Comparison of ENCODE assay signal across 8 cellular contexts in genomic region chr2:129396980-129397599, GRCh38.
A peak's percentile ranks its signal among the peaks of the same experiment; 100 is the strongest.
DNase-seq lines count a peak whose midpoint lies in the region; ATAC-seq, FAIRE-seq and TF ChIP-seq lines count a peak whose summit lies in the region.

No MANE protein-coding gene starts in this region.

- H3K36me3 Mint-ChIP-seq in activated naive CD8-positive, alpha-beta T cell treated with anti-CD3 and anti-CD28 coated beads for 36 hours, result no peaks in the 10 kb centered on the region
- no peaks in the 10 kb centered on the region for H3K36me3 Mint-ChIP-seq in activated T-helper 17 cell treated with anti-CD3 and anti-CD28 coated beads, Interleukin-2, amount 50 U/mL, for 72 hours (ENCODE audit: low read depth)

- peak; percentile 84 for FAIRE-seq in D721Med (lab: Jason Lieb, UNC)

- ATAC-seq in GM19395 (IDR thresholded peaks at IDR 0.05; ENCODE audit: unreplicated experiment), result peak; percentile 75
- ATAC-seq in Right ventricle myocardium superior (ENCODE audit: poor library complexity), result peak; percentile 59
- ATAC-seq in activated T-helper 17 cell treated with anti-CD3 and anti-CD28 coated beads, Interleukin-2, amount 50 U/mL, for 72 hours (replicated peaks), result no peak

- H3K4me3 Mint-ChIP-seq in activated naive CD8-positive, alpha-beta T cell treated with anti-CD3 and anti-CD28 coated beads for 36 hours, result no peak overlapping the region
- H3K4me3 Mint-ChIP-seq in activated T-helper 17 cell treated with anti-CD3 and anti-CD28 coated beads, Interleukin-2, amount 50 U/mL, for 72 hours, result no peak overlapping the region

- no peaks in the 10 kb centered on the region for H3K9me3 Mint-ChIP-seq in activated naive CD8-positive, alpha-beta T cell treated with anti-CD3 and anti-CD28 coated beads for 36 hours
- H3K9me3 Mint-ChIP-seq in activated T-helper 17 cell treated with anti-CD3 and anti-CD28 coated beads, Interleukin-2, amount 50 U/mL, for 72 hours, result peaks cover 11% of the 10 kb centered on the region

- DNase-seq in D721Med (ENCODE audit: insufficient read length, low spot score) (no peak), KBM-7 (peak; percentile 42), SK-MEL-5 (ENCODE audit: low read depth, low spot score) (peak; percentile 48), Right ventricle myocardium superior (no peak), skeletal muscle cell (ENCODE audit: low read depth) (peak; percentile 1)
- DNase-seq in activated naive CD8-positive, alpha-beta T cell treated with anti-CD3 and anti-CD28 coated beads for 36 hours, result no peak

- H3K27me3 Mint-ChIP-seq in activated naive CD8-positive, alpha-beta T cell treated with anti-CD3 and anti-CD28 coated beads for 36 hours, result no peaks in the 10 kb centered on the region
- H3K27me3 Mint-ChIP-seq in activated T-helper 17 cell treated with anti-CD3 and anti-CD28 coated beads, Interleukin-2, amount 50 U/mL, for 72 hours, result no peaks in the 10 kb centered on the region

- H3K27ac Mint-ChIP-seq in activated naive CD8-positive, alpha-beta T cell treated with anti-CD3 and anti-CD28 coated beads for 36 hours, result no peak overlapping the region
- no peak overlapping the region for H3K27ac Mint-ChIP-seq in activated T-helper 17 cell treated with anti-CD3 and anti-CD28 coated beads, Interleukin-2, amount 50 U/mL, for 72 hours

- H3K4me3 ChIP-seq in skeletal muscle cell (ENCODE audit: low read depth, low read length), result no peak overlapping the region

- in situ Hi-C loops in KBM-7 (cut with MboI; ENCODE audit: low pct_unique_long_range_greater_than_20kb, low sequenced_read_pairs) (no loop called here), SK-MEL-5 (cut with HindIII; ENCODE audit: low pct_unique_long_range_greater_than_20kb, low sequenced_read_pairs) (no loop called here)

- intact Hi-C loops in Right ventricle myocardium superior (cut with DNase I), result loop anchor here (10.0 kb wide), 1 partner anchor 662 kb away; no protein-coding TSS in a partner anchor

- H3K4me1 Mint-ChIP-seq in activated naive CD8-positive, alpha-beta T cell treated with anti-CD3 and anti-CD28 coated beads for 36 hours, result no peaks in the 10 kb centered on the region
- H3K4me1 Mint-ChIP-seq in activated T-helper 17 cell treated with anti-CD3 and anti-CD28 coated beads, Interleukin-2, amount 50 U/mL, for 72 hours, result no peaks in the 10 kb centered on the region

- TF ChIP-seq CTCF in D721Med (IDR thresholded peaks at IDR 0.05; ENCODE audit: insufficient read depth, missing control alignments), result peak; percentile 34

Comparison
In these comparisons a context has a peak if more than half of its experiments do, and no peak if none do; other contexts are left out.
1. DNase-seq: peak in KBM-7 (single experiment), SK-MEL-5 (single experiment) and skeletal muscle cell (single experiment); none in D721Med (single experiment), Right ventricle myocardium superior (single experiment) and activated naive CD8-positive, alpha-beta T cell treated with anti-CD3 and anti-CD28 coated beads for 36 hours (single experiment).